ENCODE assay signal across 8 cellular contexts in the genomic region with DNA sequence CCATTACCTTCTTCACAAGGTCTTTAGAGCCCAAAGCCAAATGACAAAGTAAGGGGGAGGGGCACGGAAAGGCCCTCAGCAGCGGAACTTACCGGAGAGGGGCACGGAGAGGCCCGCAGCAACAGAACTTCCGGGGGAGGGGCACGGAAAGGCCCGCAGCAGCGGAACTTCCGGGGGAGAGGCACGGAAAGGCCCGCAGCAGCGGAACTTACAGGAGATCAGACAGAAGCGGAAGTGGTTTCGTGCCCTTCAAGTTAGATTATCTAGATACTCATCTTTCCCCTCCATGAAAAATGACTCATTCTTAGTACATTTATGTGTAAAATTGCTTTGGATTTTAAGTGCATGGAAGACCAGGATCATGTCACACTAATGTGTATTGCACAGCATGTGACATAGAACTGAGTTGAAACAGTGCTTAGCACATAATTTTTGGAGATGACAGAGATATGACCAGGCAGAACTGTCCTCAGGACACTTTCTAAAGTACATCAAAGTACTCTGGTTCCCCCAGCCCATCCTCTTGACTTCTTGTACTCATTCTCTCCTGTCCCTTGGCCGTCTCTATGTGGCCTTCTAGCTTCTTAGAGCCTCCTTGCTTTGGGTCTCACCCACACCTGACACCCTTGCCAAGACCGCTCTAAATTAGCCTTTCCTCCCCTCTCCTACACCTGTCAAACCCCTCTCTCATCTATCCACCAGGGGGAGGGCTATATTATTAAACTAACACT. TPM values are rescaled to one million over a fixed set of nuclear protein-coding genes. Genes with fewer than 3 reads are reported as not detected.
A peak's percentile ranks its signal among the peaks of the same experiment; 100 is the strongest.
DNase-seq lines count a peak whose midpoint lies in the region; ATAC-seq lines count a peak whose summit lies in the region.

No MANE protein-coding gene starts in this region.

- DNase-seq in GF-D8 (lab: John Stamatoyannopoulos, UW) = peak; percentile 94
- DNase-seq in Jurkat, Clone E6-1 (ENCODE audit: low read depth, low spot score) = peak; percentile 81
- DNase-seq in activated CD4-positive, CD25-positive, alpha-beta regulatory T cell treated with anti-CD3 and anti-CD28 coated beads, Interleukin-2, amount 50 U/mL, for 16 hours (ENCODE audit: low read depth, low spot score) = peak; percentile 51
- DNase-seq in effector CD4-positive, alpha-beta T cell = peak; percentile 57
- peak; percentile 88 for DNase-seq in stimulated activated CD4-positive, alpha-beta T cell treated with anti-CD3 and anti-CD28 coated beads, Interleukin-15, amount 100 ng/mL, for 24 hours
- no peak for DNase-seq in SW 1271 (lab: John Stamatoyannopoulos, UW)
- no peak for DNase-seq in HPDE6-E6E7 (ENCODE audit: extremely low spot score)

- H3K4me3 ChIP-seq in Jurkat, Clone E6-1 (ENCODE audit: low read length) = peak overlapping the region; percentile 40

- peak; percentile 67 for ATAC-seq in GM21526 (IDR thresholded peaks at IDR 0.05; ENCODE audit: low FRiP score, unreplicated experiment)

RNA-seq across cellular contexts. Expression of gene TPTE2, which starts 25.7 kb away (rescaled TPM):
- polyA plus RNA-seq in Jurkat, Clone E6-1 (2012; ENCODE audit: insufficient read depth, insufficient read length) = not detected

RNA-seq across cellular contexts. Expression of gene MPHOSPH8, which starts 46.4 kb away (rescaled TPM):
- polyA plus RNA-seq in Jurkat, Clone E6-1 (2012; ENCODE audit: insufficient read depth, insufficient read length) = 37.3 TPM

Comparison
In these comparisons a context has a peak if more than half of its experiments do, and no peak if none do; other contexts are left out.
1. DNase-seq: peak in GF-D8 (single experiment), Jurkat, Clone E6-1 (single experiment), activated CD4-positive, CD25-positive, alpha-beta regulatory T cell treated with anti-CD3 and anti-CD28 coated beads, Interleukin-2, amount 50 U/mL, for 16 hours (single experiment), effector CD4-positive, alpha-beta T cell (single experiment) and stimulated activated CD4-positive, alpha-beta T cell treated with anti-CD3 and anti-CD28 coated beads, Interleukin-15, amount 100 ng/mL, for 24 hours (single experiment); none in SW 1271 (0 of 2) and HPDE6-E6E7 (single experiment).